15 cellular contexts compared by ENCODE assay signal in genomic region chr2:24886114-24886501, GRCh38. TPM values are rescaled to one million over a fixed set of nuclear protein-coding genes. Genes with fewer than 3 reads are reported as not detected.
DNase-seq lines count a peak whose midpoint lies in the region; ATAC-seq and TF ChIP-seq lines count a peak whose summit lies in the region.
"Had no signal": no experiment of that assay in that cellular context is flagged by ENCODE, and none has a peak within 500 bp of the region (broad histone marks: within the 10 kb centered on the region; RNA-seq: fewer than 3 reads in every experiment).

No MANE protein-coding gene starts in this region.

- H3K27ac ChIP-seq in urinary bladder (ENCODE audit: low read depth): peak overlapping the region; percentile 83

- no peak for ATAC-seq in activated naive CD8-positive, alpha-beta T cell treated with anti-CD3 and anti-CD28 coated beads, Interleukin-2, amount 50 U/mL, for 24 hours
- ATAC-seq in T-helper 17 cell: no peak
- no peak for ATAC-seq in GM19452 (IDR thresholded peaks at IDR 0.05; ENCODE audit: unreplicated experiment)
- no peak for ATAC-seq in activated T-cell treated with anti-CD3 and anti-CD28 coated beads, Interleukin-2, amount 50 U/mL, for 4 hours
- ATAC-seq: HCT116 had no signal

- peak overlapping the region; percentile 60 for H3K27ac Mint-ChIP-seq in activated naive CD8-positive, alpha-beta T cell treated with anti-CD3 and anti-CD28 coated beads, Interleukin-2, amount 50 U/mL, for 24 hours
- no peak overlapping the region for H3K27ac Mint-ChIP-seq in activated naive CD8-positive, alpha-beta T cell treated with anti-CD3 and anti-CD28 coated beads for 36 hours
- H3K27ac Mint-ChIP-seq in T-helper 17 cell: peak overlapping the region; percentile 87

- peaks cover 10% of the 10 kb centered on the region for H3K4me1 Mint-ChIP-seq in activated naive CD8-positive, alpha-beta T cell treated with anti-CD3 and anti-CD28 coated beads, Interleukin-2, amount 50 U/mL, for 24 hours
- peaks cover 7% of the 10 kb centered on the region for H3K4me1 Mint-ChIP-seq in activated naive CD8-positive, alpha-beta T cell treated with anti-CD3 and anti-CD28 coated beads for 36 hours
- H3K4me1 Mint-ChIP-seq in T-helper 17 cell: peaks cover 33% of the 10 kb centered on the region
- H3K4me1 Mint-ChIP-seq in activated T-cell treated with anti-CD3 and anti-CD28 coated beads, Interleukin-2, amount 50 U/mL, for 4 hours (ENCODE audit: low read depth): peaks cover 20% of the 10 kb centered on the region

- no peak for TF ChIP-seq CTCF in GM13977 (IDR thresholded peaks at IDR 0.05; ENCODE audit: extremely low read depth, insufficient read depth, missing control alignments)

- H3K9me3 Mint-ChIP-seq in activated naive CD8-positive, alpha-beta T cell treated with anti-CD3 and anti-CD28 coated beads, Interleukin-2, amount 50 U/mL, for 24 hours: no peaks in the 10 kb centered on the region
- no peaks in the 10 kb centered on the region for H3K9me3 Mint-ChIP-seq in activated naive CD8-positive, alpha-beta T cell treated with anti-CD3 and anti-CD28 coated beads for 36 hours
- H3K9me3 Mint-ChIP-seq in activated T-cell treated with anti-CD3 and anti-CD28 coated beads, Interleukin-2, amount 50 U/mL, for 4 hours: no peaks in the 10 kb centered on the region

- no peaks in the 10 kb centered on the region for H3K9me3 ChIP-seq in T-helper 17 cell (ENCODE audit: control insufficient read depth, low read length, poor library complexity, severe bottlenecking)
- H3K9me3 ChIP-seq: heart left ventricle, right atrium auricular region had no signal

- H3K4me1 ChIP-seq in urinary bladder (ENCODE audit: insufficient read depth): no peaks in the 10 kb centered on the region

- no peaks in the 10 kb centered on the region for H3K36me3 ChIP-seq in urinary bladder (ENCODE audit: insufficient read depth)
- H3K36me3 ChIP-seq: heart left ventricle, right atrium auricular region had no signal

- peak overlapping the region; percentile 37 for H3K4me3 Mint-ChIP-seq in activated naive CD8-positive, alpha-beta T cell treated with anti-CD3 and anti-CD28 coated beads, Interleukin-2, amount 50 U/mL, for 24 hours
- H3K4me3 Mint-ChIP-seq in activated naive CD8-positive, alpha-beta T cell treated with anti-CD3 and anti-CD28 coated beads for 36 hours: no peak overlapping the region
- no peak overlapping the region for H3K4me3 Mint-ChIP-seq in T-helper 17 cell
- H3K4me3 Mint-ChIP-seq in activated T-cell treated with anti-CD3 and anti-CD28 coated beads, Interleukin-2, amount 50 U/mL, for 4 hours: no peak overlapping the region

- H3K27me3 Mint-ChIP-seq in activated naive CD8-positive, alpha-beta T cell treated with anti-CD3 and anti-CD28 coated beads, Interleukin-2, amount 50 U/mL, for 24 hours: no peaks in the 10 kb centered on the region
- no peaks in the 10 kb centered on the region for H3K27me3 Mint-ChIP-seq in activated naive CD8-positive, alpha-beta T cell treated with anti-CD3 and anti-CD28 coated beads for 36 hours
- no peaks in the 10 kb centered on the region for H3K27me3 Mint-ChIP-seq in T-helper 17 cell
- H3K27me3 Mint-ChIP-seq in activated T-cell treated with anti-CD3 and anti-CD28 coated beads, Interleukin-2, amount 50 U/mL, for 4 hours (ENCODE audit: low read depth): no peaks in the 10 kb centered on the region

- 70% methylated on average over 13 of the region's 13 CpGs for WGBS in urinary bladder

- in situ Hi-C loops in GM13977 (cut with MboI; ENCODE audit: low pct_unique_long_range_greater_than_20kb, low sequenced_read_pairs, unreplicated experiment): no loop called here

- DNase-seq in activated naive CD8-positive, alpha-beta T cell treated with anti-CD3 and anti-CD28 coated beads, Interleukin-2, amount 50 U/mL, for 24 hours: no peak
- DNase-seq in activated naive CD8-positive, alpha-beta T cell treated with anti-CD3 and anti-CD28 coated beads for 36 hours: no peak
- DNase-seq in T-helper 17 cell: no peak
- DNase-seq in left kidney (ENCODE audit: low read depth, low spot score): peak; percentile 30
- no peak for DNase-seq in GM13977 (ENCODE audit: low spot score)
- DNase-seq in activated T-cell treated with anti-CD3 and anti-CD28 coated beads, Interleukin-2, amount 50 U/mL, for 4 hours: no peak
- DNase-seq: activated CD4-positive, alpha-beta T cell treated with anti-CD3 and anti-CD28 coated beads for 4 hours; activated T-cell treated with anti-CD3 and anti-CD28 coated beads, Interleukin-2, amount 50 U/mL, for 1 hour; DMS153; heart left ventricle; stimulated activated CD4-positive, alpha-beta T cell treated with anti-CD3 and anti-CD28 coated beads, Interleukin-2, amount 100 ng/mL, for 24 hours had no signal

- H3K4me3 ChIP-seq in urinary bladder (ENCODE audit: low read depth, low read length): no peak overlapping the region
- H3K4me3 ChIP-seq: right atrium auricular region had no signal

- peaks cover 11% of the 10 kb centered on the region for H3K36me3 Mint-ChIP-seq in activated naive CD8-positive, alpha-beta T cell treated with anti-CD3 and anti-CD28 coated beads, Interleukin-2, amount 50 U/mL, for 24 hours (ENCODE audit: low read depth)
- H3K36me3 Mint-ChIP-seq in activated naive CD8-positive, alpha-beta T cell treated with anti-CD3 and anti-CD28 coated beads for 36 hours: peaks cover 23% of the 10 kb centered on the region
- H3K36me3 Mint-ChIP-seq in T-helper 17 cell (ENCODE audit: low read depth): no peaks in the 10 kb centered on the region
- peaks cover 3% of the 10 kb centered on the region for H3K36me3 Mint-ChIP-seq in activated T-cell treated with anti-CD3 and anti-CD28 coated beads, Interleukin-2, amount 50 U/mL, for 4 hours (ENCODE audit: insufficient read depth)

RNA-seq across cellular contexts. Expression of gene ADCY3, which starts 33.9 kb away (rescaled TPM):
- 10 to 100 TPM; 55.4 to 55.7 TPM for total RNA-seq in activated naive CD8-positive, alpha-beta T cell treated with anti-CD3 and anti-CD28 coated beads for 36 hours
- total RNA-seq in T-helper 17 cell: 10 to 100 TPM; 40.7 to 59.3 TPM
- total RNA-seq in urinary bladder: 28.3 TPM
- 65.2 TPM for polyA plus RNA-seq in urinary bladder
- total RNA-seq in activated T-cell treated with anti-CD3 and anti-CD28 coated beads, Interleukin-2, amount 50 U/mL, for 4 hours: 10 to 100 TPM; 68.7 to 83.7 (median 71.2) TPM
